ENCODE assay signal across 11 cellular contexts in genomic region chr7:111329367-111330234, GRCh38.
DNase-seq lines count a peak whose midpoint lies in the region; ATAC-seq, FAIRE-seq and TF ChIP-seq lines count a peak whose summit lies in the region.
"Had no signal": no experiment of that assay in that cellular context is flagged by ENCODE, and none has a peak within 500 bp of the region (broad histone marks: within the 10 kb centered on the region; RNA-seq: fewer than 3 reads in every experiment).

No MANE protein-coding gene starts in this region.

- no peak overlapping the region for H3K9ac ChIP-seq in Karpas-422 (ENCODE audit: low read length)

- H3K4me3 ChIP-seq in AG09309 (ENCODE audit: control insufficient read depth, low read depth, low read length) (no peak overlapping the region), epithelial cell of esophagus (ENCODE audit: low read length) (no peak overlapping the region), Karpas-422 (ENCODE audit: low read length) (no peak overlapping the region)

- TF ChIP-seq CTCF in AG09309 (IDR thresholded peaks at IDR 0.05; ENCODE audit: control insufficient read depth, insufficient read depth, low read depth, low read length, missing control alignments) (no peak), epithelial cell of esophagus (IDR thresholded peaks at IDR 0.05; ENCODE audit: insufficient read depth, low read depth, low read length, missing control alignments) (no peak)

- no peaks in the 10 kb centered on the region for H3K9me2 ChIP-seq in Karpas-422 (replicated peaks; ENCODE audit: insufficient read depth, low read length)

- H3K79me2 ChIP-seq in Karpas-422 (ENCODE audit: low read length), result no peaks in the 10 kb centered on the region

- intact Hi-C loops in head of caudate nucleus (cut with DNase I), result no loop called here

- no peak overlapping the region for H3K27ac ChIP-seq in Karpas-422 (ENCODE audit: low read length)

- ATAC-seq in GM21526 (IDR thresholded peaks at IDR 0.05; ENCODE audit: low FRiP score, unreplicated experiment) (peak; percentile 89), HG03520 (IDR thresholded peaks at IDR 0.05; ENCODE audit: unreplicated experiment) (peak; percentile 41)

- no peak overlapping the region for H3K4me2 ChIP-seq in Karpas-422 (ENCODE audit: low read depth, low read length, poor library complexity, severe bottlenecking)

- H3K9me3 ChIP-seq in Karpas-422 (ENCODE audit: low read length), result no peaks in the 10 kb centered on the region

- H2AFZ ChIP-seq in Karpas-422 (ENCODE audit: low read length), result no peak overlapping the region

- no peaks in the 10 kb centered on the region for H4K20me1 ChIP-seq in Karpas-422 (ENCODE audit: insufficient read depth, low read depth, low read length)

- no peaks in the 10 kb centered on the region for H3K36me3 ChIP-seq in Karpas-422 (ENCODE audit: insufficient read depth, low read length)

- no peaks in the 10 kb centered on the region for H3K27me3 ChIP-seq in Karpas-422 (ENCODE audit: low read length)

- DNase-seq in AG09309 (ENCODE audit: low read depth), result peak; percentile 0
- DNase-seq in epithelial cell of esophagus (ENCODE audit: low read depth), result peak; percentile 35
- DNase-seq in NCI-H1436 (lab: John Stamatoyannopoulos, UW), result no peak
- no peak for DNase-seq in Karpas-422
- no peak for DNase-seq in urothelium cell line (ENCODE audit: low spot score)
- no peak for DNase-seq in head of caudate nucleus
- DNase-seq: CD4-positive, CD25-positive, alpha-beta regulatory T cell; glutamatergic neuron had no signal

- H3K4me1 ChIP-seq in Karpas-422 (ENCODE audit: low read length), result no peaks in the 10 kb centered on the region

- FAIRE-seq in urothelium cell line (lab: Jason Lieb, UNC), result no peak
- FAIRE-seq: HTR-8/SVneo had no signal

Comparison
In these comparisons a context has a peak if more than half of its experiments do, and no peak if none do; other contexts are left out.
1. DNase-seq: peak in AG09309 (single experiment) and epithelial cell of esophagus (single experiment); none in NCI-H1436 (single experiment), Karpas-422 (single experiment), urothelium cell line (single experiment) and head of caudate nucleus (0 of 42).